ENCODE assay signal across 9 cellular contexts in genomic region chr6:34912715-34913464, GRCh38. TPM values are rescaled to one million over a fixed set of nuclear protein-coding genes. Genes with fewer than 3 reads are reported as not detected.
A peak's percentile ranks its signal among the peaks of the same experiment; 100 is the strongest.
DNase-seq lines count a peak whose midpoint lies in the region; FAIRE-seq and TF ChIP-seq lines count a peak whose summit lies in the region.
"Had no signal": no experiment of that assay in that cellular context is flagged by ENCODE, and none has a peak within 500 bp of the region (broad histone marks: within the 10 kb centered on the region; RNA-seq: fewer than 3 reads in every experiment).

No MANE protein-coding gene starts in this region.

- no peak for TF ChIP-seq POLR2A in breast epithelium (IDR thresholded peaks at IDR 0.05)

- no peak for TF ChIP-seq CTCF in MCF 10A (IDR thresholded peaks at IDR 0.05; ENCODE audit: unreplicated experiment)
- no peak for TF ChIP-seq CTCF in breast epithelium (IDR thresholded peaks at IDR 0.05)
- TF ChIP-seq CTCF in ascending aorta (IDR thresholded peaks at IDR 0.05), result no peak

- H3K36me3 ChIP-seq in breast epithelium, result no peaks in the 10 kb centered on the region
- H3K36me3 ChIP-seq in ascending aorta, result no peaks in the 10 kb centered on the region

- H3K4me3 Mint-ChIP-seq in MCF 10A (ENCODE audit: unreplicated experiment), result no peak overlapping the region

- no peaks in the 10 kb centered on the region for H3K9me3 Mint-ChIP-seq in MCF 10A (ENCODE audit: unreplicated experiment)

- no peaks in the 10 kb centered on the region for H3K36me3 Mint-ChIP-seq in MCF 10A (ENCODE audit: insufficient read depth, unreplicated experiment)

- peaks cover 9% of the 10 kb centered on the region for H3K4me1 Mint-ChIP-seq in MCF 10A (ENCODE audit: insufficient read depth, unreplicated experiment)

- CTCF ChIA-PET in MCF 10A (lab: Yijun Ruan, JAX), result interaction anchor here (0.9 kb wide), 1 partner anchor 20 kb away, joined by 3 read pairs; no protein-coding TSS in a partner anchor

- H3K27me3 ChIP-seq in breast epithelium (no peaks in the 10 kb centered on the region), ascending aorta (no peaks in the 10 kb centered on the region)

- H3K27ac ChIP-seq in breast epithelium (peak overlapping the region in 1 of 2 donors; percentile 29), ascending aorta (peak overlapping the region; percentile 81 to 92)

- intact Hi-C loops in MCF 10A (cut with micrococcal nuclease), result no loop called here
- intact Hi-C loops in breast epithelium (cut with DNase I; ENCODE audit: low total_unique reads), result no loop called here
- intact Hi-C loops in ascending aorta (cut with DNase I), result no loop called here

- H3K27me3 Mint-ChIP-seq in MCF 10A (ENCODE audit: insufficient read depth, unreplicated experiment), result no peaks in the 10 kb centered on the region

- no TSS peak for BruUV-seq in MCF 10A (replicated peaks; lab: Mats Ljungman, UMichigan)

- no peak for FAIRE-seq in frontal cortex (lab: Jason Lieb, UNC)
- FAIRE-seq: G401.6 had no signal

- POLR2A ChIA-PET in MCF 10A (lab: Yijun Ruan, JAX), result interaction anchor here (2.8 kb wide), 1 partner anchor 25 kb away, joined by 9 read pairs; the partner anchor contains the start of genes ANKS1A and TAF11

- peak overlapping the region; percentile 74 for H3K27ac Mint-ChIP-seq in MCF 10A (ENCODE audit: low read depth, unreplicated experiment)

- H3K9me3 ChIP-seq in breast epithelium, result no peaks in the 10 kb centered on the region
- no peaks in the 10 kb centered on the region for H3K9me3 ChIP-seq in ascending aorta

- DNase-seq in MCF 10A (ENCODE audit: unreplicated experiment), result peak; percentile 52
- DNase-seq in breast epithelium (ENCODE audit: low spot score in 2 of 2), result no peak
- peak; percentile 82 for DNase-seq in LHCN-M2 (ENCODE audit: low read depth)
- no peak for DNase-seq in ascending aorta (ENCODE audit: low spot score in 2 of 2)
- peak in 2 of 3 experiments; percentile 10 to 19 for DNase-seq in stimulated activated CD4-positive, alpha-beta T cell treated with anti-CD3 and anti-CD28 coated beads, TNF-alpha, amount 100 ng/mL, for 24 hours (ENCODE audit: low read depth in 3 of 3)
- no peak for DNase-seq in NCI-H187 treated with DMSO at 0.1 percent for 48 hours (lab: John Stamatoyannopoulos, UW)
- no peak for DNase-seq in frontal cortex (ENCODE audit: low spot score in 2 of 2)
- DNase-seq in SIG-M5 treated with dmso at 0.1 percent for 504 hours (lab: John Stamatoyannopoulos, UW; ENCODE audit: unreplicated experiment), result no peak

- H3K4me1 ChIP-seq in breast epithelium (no peaks in the 10 kb centered on the region), ascending aorta (peaks cover 13 to 65% of the 10 kb centered on the region in 2 donors)

- H3K4me3 ChIP-seq in breast epithelium, result no peak overlapping the region
- H3K4me3 ChIP-seq in ascending aorta, result no peak overlapping the region

RNA-seq across cellular contexts. Expression of gene ANKS1A, which starts 23.8 kb away (rescaled TPM):
- total RNA-seq in MCF 10A (2022) (13.8 and 14.0 TPM in 2 replicates), breast epithelium (10 to 100 TPM; 18.2 to 26.5 (median 23.4) TPM), LHCN-M2 (2014; rRNA removed) (10.1 and 13.4 TPM in 2 replicates), ascending aorta (20.9 TPM), frontal cortex (12.2 TPM)
- polyA plus RNA-seq in LHCN-M2 (2012), result 6.6 TPM

RNA-seq across cellular contexts. Expression of gene TAF11, which starts 25.0 kb away (rescaled TPM):
- total RNA-seq in MCF 10A (2022) (16.5 and 22.2 TPM in 2 replicates), breast epithelium (10 to 100 TPM; 17.4 to 24.2 (median 19.3) TPM), LHCN-M2 (2014; rRNA removed) (18.0 and 20.0 TPM in 2 replicates), ascending aorta (0.85 TPM), frontal cortex (32.2 TPM)
- 13.7 TPM for polyA plus RNA-seq in LHCN-M2 (2012)

Comparison
In these comparisons a context has a peak if more than half of its experiments do, and no peak if none do; other contexts are left out.
1. DNase-seq: peak in MCF 10A (single experiment), LHCN-M2 (single experiment) and stimulated activated CD4-positive, alpha-beta T cell treated with anti-CD3 and anti-CD28 coated beads, TNF-alpha, amount 100 ng/mL, for 24 hours (2 of 3); none in breast epithelium (0 of 2), ascending aorta (0 of 2), NCI-H187 treated with DMSO at 0.1 percent for 48 hours (single experiment), frontal cortex (0 of 2) and SIG-M5 treated with dmso at 0.1 percent for 504 hours (single experiment).